Comparison of ENCODE assay signal across 9 cellular contexts in the genomic region with DNA sequence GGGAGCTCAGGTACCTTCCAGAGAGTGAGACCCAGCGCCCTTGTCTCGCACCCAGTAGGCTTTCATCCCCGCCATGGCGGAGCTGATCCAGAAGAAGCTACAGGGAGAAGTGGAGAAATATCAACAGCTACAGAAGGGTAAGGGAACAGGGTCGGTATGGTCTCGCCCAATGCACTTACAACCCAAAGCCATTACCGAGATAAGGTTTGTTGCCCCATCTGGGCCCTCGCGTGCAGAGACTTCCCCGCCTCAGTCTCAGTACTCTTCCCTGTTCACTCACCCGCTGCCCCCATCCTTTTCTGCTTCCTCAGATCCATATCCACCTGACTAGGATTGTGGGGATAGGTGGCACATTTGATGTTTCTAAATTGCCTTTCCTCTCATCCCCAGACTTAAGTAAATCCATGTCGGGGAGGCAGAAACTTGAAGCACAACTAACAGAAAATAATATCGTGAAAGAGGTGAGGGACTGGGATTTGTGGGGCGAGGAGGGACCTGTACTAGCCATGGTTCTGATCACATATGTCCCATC. TPM values are rescaled to one million over a fixed set of nuclear protein-coding genes. Genes with fewer than 3 reads are reported as not detected.
DNase-seq lines count a peak whose midpoint lies in the region; ATAC-seq, FAIRE-seq and TF ChIP-seq lines count a peak whose summit lies in the region.
"Had no signal": no experiment of that assay in that cellular context is flagged by ENCODE, and none has a peak within 500 bp of the region (broad histone marks: within the 10 kb centered on the region; RNA-seq: fewer than 3 reads in every experiment).

No MANE protein-coding gene starts in this region.

- no peak for DNase-seq in activated CD4-positive, alpha-beta T cell treated with anti-CD3 and anti-CD28 coated beads, Interleukin-2, amount 10 ng/mL, durations not matched to agents 7 days and 5 days
- DNase-seq in activated CD4-positive, alpha-beta T cell treated with anti-CD3 and anti-CD28 coated beads for 1 hour: no peak
- no peak for DNase-seq in epithelial cell of prostate (ENCODE audit: low read depth, low spot score)
- no peak for DNase-seq in pancreas
- no peak for DNase-seq in activated gamma-delta T cell (lab: John Stamatoyannopoulos, UW)
- no peak for DNase-seq in NCI-H345 (lab: John Stamatoyannopoulos, UW)
- no peak for DNase-seq in pons (ENCODE audit: low spot score)

- H3K4me3 ChIP-seq in OCI-LY3 (ENCODE audit: low read length) (peak overlapping the region; percentile 98), pancreas (peak overlapping the region; percentile 52 to 66 (median 62))

- H3K36me3 ChIP-seq in OCI-LY3 (replicated peaks; ENCODE audit: low read depth, low read length) (peaks cover 9% of the 10 kb centered on the region), pancreas (peaks cover 0 to 25% (median 17%) of the 10 kb centered on the region in 3 donors)

- no peak for TF ChIP-seq CTCF in OCI-LY3 (IDR thresholded peaks at IDR 0.05; ENCODE audit: low read depth, low read length)
- TF ChIP-seq CTCF in pancreas (IDR thresholded peaks at IDR 0.05): no peak

- H3K4me1 ChIP-seq in OCI-LY3 (ENCODE audit: low read length) (peaks cover 12% of the 10 kb centered on the region), pancreas (peaks cover 0 to 12% (median 8%) of the 10 kb centered on the region in 3 donors)

- H4K20me1 ChIP-seq in OCI-LY3 (ENCODE audit: insufficient read depth, low read length): no peaks in the 10 kb centered on the region

- peaks cover 39% of the 10 kb centered on the region for H3K36me3 Mint-ChIP-seq in activated CD4-positive, alpha-beta T cell treated with anti-CD3 and anti-CD28 coated beads, Interleukin-2, amount 10 ng/mL, durations not matched to agents 7 days and 5 days (ENCODE audit: low read depth)

- 0 out of 2 replicates have a peak overlapping the region, but pooled peaks have one; percentile 70 for H2AFZ ChIP-seq in OCI-LY3 (ENCODE audit: low read depth, low read length)

- no peaks in the 10 kb centered on the region for H3K27me3 Mint-ChIP-seq in activated CD4-positive, alpha-beta T cell treated with anti-CD3 and anti-CD28 coated beads, Interleukin-2, amount 10 ng/mL, durations not matched to agents 7 days and 5 days

- H3K9ac ChIP-seq in OCI-LY3 (ENCODE audit: low read length): peak overlapping the region; percentile 89

- H3K27me3 ChIP-seq in OCI-LY3 (ENCODE audit: low read depth, low read length) (no peaks in the 10 kb centered on the region), pancreas (no peaks in the 10 kb centered on the region)

- peak in 3 of 4 donors; percentile 4 to 8 (median 6) for ATAC-seq in pancreas

- H3K79me2 ChIP-seq in OCI-LY3 (ENCODE audit: low read length): peaks cover 28% of the 10 kb centered on the region

- peak overlapping the region; percentile 82 for H3K27ac Mint-ChIP-seq in activated CD4-positive, alpha-beta T cell treated with anti-CD3 and anti-CD28 coated beads, Interleukin-2, amount 10 ng/mL, durations not matched to agents 7 days and 5 days

- POLR2A ChIA-PET in activated CD4-positive, alpha-beta T cell treated with anti-CD3 and anti-CD28 coated beads, Interleukin-2, amount 10 ng/mL, durations not matched to agents 7 days and 5 days (lab: Charles Lee): interaction anchor here (2.3 kb wide), 1 partner anchor 13 kb away, joined by 11 read pairs; a partner anchor contains a TSS

- H3K4me3 Mint-ChIP-seq in activated CD4-positive, alpha-beta T cell treated with anti-CD3 and anti-CD28 coated beads, Interleukin-2, amount 10 ng/mL, durations not matched to agents 7 days and 5 days: peak overlapping the region; percentile 96

- 2 to 3% methylated on average over 14 of the region's 14 CpGs for WGBS in pancreas, 2 donors

- H3K4me1 Mint-ChIP-seq in activated CD4-positive, alpha-beta T cell treated with anti-CD3 and anti-CD28 coated beads, Interleukin-2, amount 10 ng/mL, durations not matched to agents 7 days and 5 days: peaks cover 43% of the 10 kb centered on the region

- peak overlapping the region; percentile 97 for H3K4me2 ChIP-seq in OCI-LY3 (ENCODE audit: low read length)

- H3K9me3 Mint-ChIP-seq in activated CD4-positive, alpha-beta T cell treated with anti-CD3 and anti-CD28 coated beads, Interleukin-2, amount 10 ng/mL, durations not matched to agents 7 days and 5 days: no peaks in the 10 kb centered on the region

- no peaks in the 10 kb centered on the region for H3K9me3 ChIP-seq in OCI-LY3 (ENCODE audit: insufficient read depth, low read length)
- H3K9me3 ChIP-seq in pancreas: no peaks in the 10 kb centered on the region

- no peak for FAIRE-seq in pancreas (lab: Jason Lieb, UNC)
- FAIRE-seq: colon had no signal

- CTCF ChIA-PET in activated CD4-positive, alpha-beta T cell treated with anti-CD3 and anti-CD28 coated beads, Interleukin-2, amount 10 ng/mL, durations not matched to agents 7 days and 5 days (lab: Charles Lee): interaction anchor here (0.7 to 2.7 kb wide), 8 partner anchors 9 to 41 kb away, joined by 3 to 19 read pairs (median 10); a partner anchor contains a TSS

- intact Hi-C loops in pancreas (cut with DNase I): no loop called here

- peak overlapping the region; percentile 38 for H3K27ac ChIP-seq in OCI-LY3 (ENCODE audit: low read length)
- peak overlapping the region; percentile 56 for H3K27ac ChIP-seq in epithelial cell of prostate
- H3K27ac ChIP-seq in pancreas: peak overlapping the region in 1 of 4 donors; percentile 16

RNA-seq across cellular contexts. Expression of a gene that starts 0.4 kb away (rescaled TPM):
- total RNA-seq in activated CD4-positive, alpha-beta T cell treated with anti-CD3 and anti-CD28 coated beads, Interleukin-2, amount 10 ng/mL, durations not matched to agents 7 days and 5 days: 10 to 100 TPM; 57.0 to 67.2 TPM
- 10 to 100 TPM in 5 of 6 donors, 1 to 10 TPM in 1; 9.7 to 19.9 (median 19.0) TPM for total RNA-seq in pancreas
- polyA plus RNA-seq in pancreas: 100 to 1,000 TPM in 1 of 2 donors, 10 to 100 TPM in 1; 76.2 to 119 TPM

RNA-seq across cellular contexts. Expression of a gene that starts 0.8 kb away (rescaled TPM):
- total RNA-seq in activated CD4-positive, alpha-beta T cell treated with anti-CD3 and anti-CD28 coated beads, Interleukin-2, amount 10 ng/mL, durations not matched to agents 7 days and 5 days: 10 to 100 TPM; 53.4 to 54.8 TPM
- total RNA-seq in pancreas: 10 to 100 TPM; 17.7 to 28.8 (median 26.2) TPM
- 10 to 100 TPM; 90.1 to 96.8 TPM for polyA plus RNA-seq in pancreas

RNA-seq across cellular contexts. Expression of a gene that starts 8.9 kb away (rescaled TPM):
- 10 to 100 TPM; 52.6 to 52.8 TPM for total RNA-seq in activated CD4-positive, alpha-beta T cell treated with anti-CD3 and anti-CD28 coated beads, Interleukin-2, amount 10 ng/mL, durations not matched to agents 7 days and 5 days
- 10 to 100 TPM; 24.5 to 70.8 (median 30.2) TPM for total RNA-seq in pancreas
- polyA plus RNA-seq in pancreas: 100 to 1,000 TPM in 1 of 2 donors, 10 to 100 TPM in 1; 87.3 to 121 TPM

RNA-seq across cellular contexts. Expression of a gene that starts 12.9 kb away (rescaled TPM):
- total RNA-seq in activated CD4-positive, alpha-beta T cell treated with anti-CD3 and anti-CD28 coated beads, Interleukin-2, amount 10 ng/mL, durations not matched to agents 7 days and 5 days: 10 to 100 TPM; 18.3 to 21.5 TPM
- 1 to 10 TPM; 2.1 to 5.4 (median 2.6) TPM for total RNA-seq in pancreas
- polyA plus RNA-seq in pancreas: 1 to 10 TPM; 5.6 to 8.7 TPM

RNA-seq across cellular contexts. Expression of a gene that starts 18.0 kb away (rescaled TPM):
- total RNA-seq in activated CD4-positive, alpha-beta T cell treated with anti-CD3 and anti-CD28 coated beads, Interleukin-2, amount 10 ng/mL, durations not matched to agents 7 days and 5 days: 1,000 to 10,000 TPM; 2,438 to 3,135 TPM
- 1,000 to 10,000 TPM; 1,052 to 2,464 (median 1,700) TPM for total RNA-seq in pancreas
- 1,000 to 10,000 TPM; 2,817 to 3,510 TPM for polyA plus RNA-seq in pancreas
